ENCODE assay signal across 8 cellular contexts in genomic region chr15:39919740-39920509, GRCh38. TPM values are rescaled to one million over a fixed set of nuclear protein-coding genes. Genes with fewer than 3 reads are reported as not detected.
DNase-seq lines count a peak whose midpoint lies in the region; ATAC-seq lines count a peak whose summit lies in the region.

TSS of gene GPR176 (minus strand) at chr15:39920266. CDS start at chr15:39920026, 240 bp downstream.

- peaks cover 25% of the 10 kb centered on the region for H3K36me3 ChIP-seq in BLaER1
- H3K36me3 ChIP-seq in thymus (ENCODE audit: control insufficient read depth, insufficient read depth), result no peaks in the 10 kb centered on the region

- H3K27me3 Mint-ChIP-seq in activated T-cell treated with anti-CD3 and anti-CD28 coated beads, Interleukin-2, amount 50 U/mL, for 72 hours (ENCODE audit: low read depth), result peaks cover 35% of the 10 kb centered on the region

- H3K4me2 ChIP-seq in BLaER1, result peak within 1 kb of the TSS; percentile 82

- ATAC-seq in GM21423 (IDR thresholded peaks at IDR 0.05; ENCODE audit: unreplicated experiment), result peak; percentile 21
- ATAC-seq in activated T-cell treated with anti-CD3 and anti-CD28 coated beads, Interleukin-2, amount 50 U/mL, for 72 hours (replicated peaks in 1 of 2), result peak; percentile 35 to 46
- ATAC-seq in esophagus mucosa, result peak; percentile 48
- no peak for ATAC-seq in GM21367 (IDR thresholded peaks at IDR 0.05; ENCODE audit: unreplicated experiment)

- peaks cover 21% of the 10 kb centered on the region for H3K9me3 ChIP-seq in BLaER1
- H3K9me3 ChIP-seq in mononuclear cell (ENCODE audit: low read depth, low read length), result no peaks in the 10 kb centered on the region
- no peaks in the 10 kb centered on the region for H3K9me3 ChIP-seq in thymus (ENCODE audit: control insufficient read depth)

- peak within 1 kb of the TSS; percentile 96 for H3K9ac ChIP-seq in BLaER1

- peaks cover 0 to 5% of the 10 kb centered on the region in 2 donors for H3K36me3 Mint-ChIP-seq in activated T-cell treated with anti-CD3 and anti-CD28 coated beads, Interleukin-2, amount 50 U/mL, for 72 hours (ENCODE audit: insufficient read depth in 2 of 2)

- H3K27me3 ChIP-seq in BLaER1 (no peaks in the 10 kb centered on the region), mononuclear cell (ENCODE audit: insufficient read depth, low read length) (peaks cover 48% of the 10 kb centered on the region), thymus (ENCODE audit: control insufficient read depth, insufficient read depth) (peaks cover 22% of the 10 kb centered on the region)

- WGBS in thymus, result 3% methylated on average over 84 of the region's 84 CpGs

- peak; percentile 60 for DNase-seq in NCI-H2227 (lab: John Stamatoyannopoulos, UW; ENCODE audit: unreplicated experiment)
- DNase-seq in activated T-cell treated with anti-CD3 and anti-CD28 coated beads, Interleukin-2, amount 50 U/mL, for 72 hours, result peak; percentile 40 to 51

- H4K20me1 ChIP-seq in BLaER1, result peaks cover 27% of the 10 kb centered on the region

- H3K27ac Mint-ChIP-seq in activated T-cell treated with anti-CD3 and anti-CD28 coated beads, Interleukin-2, amount 50 U/mL, for 72 hours, result peak within 1 kb of the TSS; percentile 86

- H3K9me3 Mint-ChIP-seq in activated T-cell treated with anti-CD3 and anti-CD28 coated beads, Interleukin-2, amount 50 U/mL, for 72 hours, result peaks cover 0 to 4% of the 10 kb centered on the region in 2 donors

- H3K4me1 ChIP-seq in BLaER1 (peaks cover 57% of the 10 kb centered on the region), mononuclear cell (ENCODE audit: insufficient read depth, low read length) (peaks cover 20% of the 10 kb centered on the region), thymus (ENCODE audit: control insufficient read depth, insufficient read depth, low read length) (peaks cover 11% of the 10 kb centered on the region)

- peak within 1 kb of the TSS; percentile 96 to 97 for H3K4me3 Mint-ChIP-seq in activated T-cell treated with anti-CD3 and anti-CD28 coated beads, Interleukin-2, amount 50 U/mL, for 72 hours

- H3K4me3 ChIP-seq in BLaER1 (peak within 1 kb of the TSS; percentile 91), mononuclear cell (ENCODE audit: low read length) (peak within 1 kb of the TSS; percentile 40), thymus (ENCODE audit: low read length) (peak within 1 kb of the TSS; percentile 73)

- peaks cover 14% of the 10 kb centered on the region for H3K4me1 Mint-ChIP-seq in activated T-cell treated with anti-CD3 and anti-CD28 coated beads, Interleukin-2, amount 50 U/mL, for 72 hours (ENCODE audit: low read depth)

- H3K27ac ChIP-seq in BLaER1 (peak within 1 kb of the TSS; percentile 96), thymus (ENCODE audit: low read depth) (peak within 1 kb of the TSS; percentile 46)

RNA-seq across cellular contexts. Expression of gene GPR176, which starts in this region (rescaled TPM):
- total RNA-seq in activated T-cell treated with anti-CD3 and anti-CD28 coated beads, Interleukin-2, amount 50 U/mL, for 72 hours, result under 1 TPM; 0.41 to 0.72 TPM
- total RNA-seq in esophagus mucosa (0.40 TPM), mononuclear cell (0.21 TPM)
- polyA plus RNA-seq in thymus, result 3.5 TPM

Comparison
In these comparisons a context has a peak if more than half of its experiments do, and no peak if none do; other contexts are left out.
1. Peak in DNase-seq and ATAC-seq in activated T-cell treated with anti-CD3 and anti-CD28 coated beads, Interleukin-2, amount 50 U/mL, for 72 hours; RNA of the gene not detected or under 1 TPM.
2. Peak in ATAC-seq in esophagus mucosa; RNA of the gene not detected or under 1 TPM.
3. H3K4me3 ChIP-seq: peak in every context shown above with its lines; median percentile 91 in BLaER1; 73 in thymus; 40 in mononuclear cell.